ENCODE assay signal across 24 cellular contexts in the genomic region with DNA sequence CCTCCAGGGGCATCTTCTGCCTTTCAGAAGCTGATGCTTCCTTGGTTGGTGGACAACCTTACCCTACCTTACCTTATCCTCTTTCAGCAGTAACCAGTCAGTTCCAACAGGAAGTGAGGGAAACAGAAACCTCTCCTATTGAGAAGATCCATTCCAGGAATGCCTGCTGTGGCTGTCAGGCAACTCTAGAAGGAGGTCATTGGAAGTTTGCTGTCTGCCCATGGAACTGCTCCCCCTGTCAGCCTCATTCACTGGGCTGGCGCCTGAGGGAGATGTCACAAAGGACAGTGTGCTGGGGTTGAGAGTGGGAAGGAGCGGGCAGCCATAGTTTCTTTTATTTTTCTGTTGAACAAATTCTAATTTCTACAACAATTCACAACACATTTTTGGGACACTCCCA. TPM values are rescaled to one million over a fixed set of nuclear protein-coding genes. Genes with fewer than 3 reads are reported as not detected.
"Had no signal": no experiment of that assay in that cellular context is flagged by ENCODE, and none has a peak within 500 bp of the region (broad histone marks: within the 10 kb centered on the region; RNA-seq: fewer than 3 reads in every experiment).

No MANE protein-coding gene starts in this region.

- H3K4me1 ChIP-seq: left lung, psoas muscle, sigmoid colon, stomach, thyroid gland had no signal

- H3K9me3 Mint-ChIP-seq: nephron had no signal

- H3K9me3 ChIP-seq: left lung, ovary, psoas muscle, sigmoid colon, stomach, thyroid gland had no signal

- H3K4me3 ChIP-seq: left lung, mucosa of descending colon, ovary, psoas muscle, sigmoid colon, stomach, thyroid gland had no signal

- H3K27me3 ChIP-seq: left lung, ovary, sigmoid colon, thyroid gland had no signal

- H3K27ac Mint-ChIP-seq: effector memory CD8-positive, alpha-beta T cell; naive B cell; nephron; stimulated activated effector memory CD8-positive, alpha-beta T cell treated with anti-CD3 and anti-CD28 coated beads, Interleukin-12 subunit alpha, Interleukin-12 subunit beta, amount 100 ng/mL, for 72 hours had no signal

- H3K36me3 ChIP-seq: left lung, ovary, sigmoid colon, stomach, thyroid gland had no signal

- ATAC-seq: effector memory CD8-positive, alpha-beta T cell; left lung; mucosa of descending colon; psoas muscle; right cardiac atrium; stimulated activated effector memory CD8-positive, alpha-beta T cell treated with anti-CD3 and anti-CD28 coated beads, Interleukin-12 subunit alpha, Interleukin-12 subunit beta, amount 100 ng/mL, for 72 hours had no signal

- H3K36me3 Mint-ChIP-seq: naive B cell; stimulated activated effector memory CD8-positive, alpha-beta T cell treated with anti-CD3 and anti-CD28 coated beads, Interleukin-12 subunit alpha, Interleukin-12 subunit beta, amount 100 ng/mL, for 72 hours had no signal

- DNase-seq: cerebellar nuclear complex; cortex of kidney; effector memory CD8-positive, alpha-beta T cell; kidney; left lung; mucosa of descending colon; naive B cell; nucleus accumbens; ovary; posterior cingulate gyrus; psoas muscle; right cardiac atrium; sigmoid colon; stimulated activated CD4-positive, alpha-beta T cell treated with anti-CD3 and anti-CD28 coated beads, Interleukin-2, amount 100 ng/mL, for 24 hours; stimulated activated CD4-positive, alpha-beta T cell treated with anti-CD3 and anti-CD28 coated beads, Interleukin-4, amount 100 ng/mL, for 24 hours; stimulated activated naive CD4-positive, alpha-beta T cell treated with Interleukin-2 at 50 U/mL for 16 hours; stomach; thyroid gland; trophoblast cell had no signal

- H3K27ac ChIP-seq: left lung, ovary, psoas muscle, sigmoid colon, stomach, thyroid gland had no signal

- H3K4me3 Mint-ChIP-seq: effector memory CD8-positive, alpha-beta T cell; naive B cell; nephron; stimulated activated effector memory CD8-positive, alpha-beta T cell treated with anti-CD3 and anti-CD28 coated beads, Interleukin-12 subunit alpha, Interleukin-12 subunit beta, amount 100 ng/mL, for 72 hours had no signal

- H3K4me1 Mint-ChIP-seq: naive B cell; nephron; stimulated activated effector memory CD8-positive, alpha-beta T cell treated with anti-CD3 and anti-CD28 coated beads, Interleukin-12 subunit alpha, Interleukin-12 subunit beta, amount 100 ng/mL, for 72 hours had no signal

- H3K27me3 Mint-ChIP-seq: effector memory CD8-positive, alpha-beta T cell; naive B cell had no signal

RNA-seq across cellular contexts. Expression of a gene that starts 54.7 kb away (rescaled TPM):
- total RNA-seq: dermis microvascular lymphatic vessel endothelial cell, fibroblast of villous mesenchyme, lung microvascular endothelial cell, mucosa of descending colon, ovary, psoas muscle, right cardiac atrium, sigmoid colon, stomach had no signal
- polyA plus RNA-seq: ovary, psoas muscle, sigmoid colon had no signal
